20 cellular contexts compared by ENCODE assay signal in the genomic region with DNA sequence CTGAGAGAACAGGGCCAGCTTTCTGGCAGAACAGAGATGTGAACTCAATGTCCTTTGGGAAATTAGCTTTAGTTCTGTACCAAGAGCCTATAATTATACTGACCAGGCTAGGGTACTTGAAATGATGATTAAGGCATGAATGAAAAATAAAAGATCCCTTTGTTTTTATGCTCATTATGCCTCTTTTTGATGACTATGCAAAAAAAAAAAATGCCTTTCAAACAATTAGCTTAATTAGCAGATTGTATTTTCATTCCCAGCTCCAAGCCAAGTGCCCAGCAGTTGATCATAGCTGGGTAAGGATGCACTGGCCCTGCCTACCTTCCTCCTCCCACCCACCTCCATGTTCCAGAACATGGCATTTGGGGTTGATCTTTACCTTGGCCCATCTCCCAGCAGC. TPM values are rescaled to one million over a fixed set of nuclear protein-coding genes. Genes with fewer than 3 reads are reported as not detected.
DNase-seq lines count a peak whose midpoint lies in the region; ATAC-seq, FAIRE-seq and TF ChIP-seq lines count a peak whose summit lies in the region.
"Had no signal": no experiment of that assay in that cellular context is flagged by ENCODE, and none has a peak within 500 bp of the region (broad histone marks: within the 10 kb centered on the region; RNA-seq: fewer than 3 reads in every experiment).

No MANE protein-coding gene starts in this region.

- no peak overlapping the region for H2BK5ac ChIP-seq in H1 (ENCODE audit: low read depth, low read length)

- no peak overlapping the region for H4K8ac ChIP-seq in H1 (ENCODE audit: extremely low read depth, insufficient read depth, low read length)

- no peak overlapping the region for H2BK120ac ChIP-seq in H1 (replicated peaks; ENCODE audit: low read depth, low read length)

- no peak overlapping the region for H2BK15ac ChIP-seq in H1 (ENCODE audit: low read length)

- no peaks in the 10 kb centered on the region for H3K9me3 ChIP-seq in H1 (ENCODE audit: insufficient read depth in 2 of 2, low read depth in 1 of 2, low read length in 1 of 2)

- POLR2A ChIA-PET in H1 (lab: Charles Lee; ENCODE audit: partially characterized antibody): interaction anchor here (0.6 kb wide), 2 partner anchors 69 to 131 kb away, joined by 3 read pairs; no protein-coding TSS in a partner anchor

- H3K4ac ChIP-seq in H1 (replicated peaks; ENCODE audit: insufficient read length, low read depth, low read length): no peak overlapping the region

- no peak for TF ChIP-seq CTCF in H1 (IDR thresholded peaks at IDR 0.05; ENCODE audit: control extremely low read depth in 1 of 3, insufficient read depth in 1 of 3, low read depth in 1 of 3, low read length in 3 of 3)

- no peak overlapping the region for H2BK12ac ChIP-seq in H1 (ENCODE audit: low read depth, low read length)

- FAIRE-seq in H1 (lab: Jason Lieb, UNC): no peak
- FAIRE-seq: A204.1, D721Med, H54 had no signal

- peak; percentile 33 for DNase-seq in Ammon's horn (ENCODE audit: low spot score)
- peak; percentile 39 for DNase-seq in NCI-H69 (lab: John Stamatoyannopoulos, UW)
- no peak for DNase-seq in H1 (ENCODE audit: low read depth in 1 of 2, low spot score in 2 of 2)
- no peak for DNase-seq in kidney tubule cell (ENCODE audit: low spot score)
- no peak for DNase-seq in NCI-H446 (lab: John Stamatoyannopoulos, UW)
- DNase-seq: CD8-positive, alpha-beta T cell; COR-L47; DMS153; DMS79 treated with DMSO at 0.1 percent for 48 hours; GF-D8 had no signal

- no peaks in the 10 kb centered on the region for H4K20me1 ChIP-seq in H1 (replicated peaks in 1 of 2; ENCODE audit: control insufficient read depth in 1 of 2, insufficient read depth in 2 of 2, low read length in 2 of 2)

- no peaks in the 10 kb centered on the region for H3K4me1 ChIP-seq in H1 (replicated peaks in 1 of 4; ENCODE audit: control insufficient read depth in 3 of 4, insufficient read depth in 4 of 4, low read length in 3 of 4)

- no peak overlapping the region for H3K4me2 ChIP-seq in H1 (ENCODE audit: insufficient read depth in 1 of 2, low read depth in 2 of 2, low read length in 2 of 2)

- no peaks in the 10 kb centered on the region for H3K27me3 ChIP-seq in H1 (replicated peaks in 1 of 4; ENCODE audit: control insufficient read depth in 3 of 4, extremely low read depth in 1 of 4, insufficient read depth in 3 of 4, low read length in 3 of 4)

- no peak overlapping the region for H2BK20ac ChIP-seq in H1 (ENCODE audit: low read length)

- CTCF ChIA-PET in H1 (lab: Charles Lee; ENCODE audit: partially characterized antibody): interaction anchor here (0.6 to 1.4 kb wide), 3 partner anchors 42 to 89 kb away, joined by 3 to 8 read pairs (median 4); no protein-coding TSS in a partner anchor

- H2AFZ ChIP-seq in H1 (ENCODE audit: low read length): no peak overlapping the region

- H3K4me3 ChIP-seq in H1 (ENCODE audit: extremely low read depth in 1 of 4, insufficient read depth in 2 of 4, low read depth in 3 of 4, low read length in 4 of 4): no peak overlapping the region

- H3K27ac ChIP-seq in H1 (ENCODE audit: low read depth, low read length) (no peak overlapping the region), temporal lobe (ENCODE audit: low read depth, low read length) (peak overlapping the region; percentile 30)

- H4K91ac ChIP-seq in H1 (replicated peaks; ENCODE audit: insufficient read length, low read length): no peak overlapping the region

- no peak overlapping the region for H3K23ac ChIP-seq in H1 (ENCODE audit: insufficient read length)

- no peak for TF ChIP-seq RAD21 in H1 (IDR thresholded peaks at IDR 0.05 in 1 of 2, conservative IDR thresholded peaks at IDR 0.05 in 1 of 2; ENCODE audit: low read depth in 2 of 2, low read length in 2 of 2)

- H3K23me2 ChIP-seq in H1 (ENCODE audit: low read depth, low read length): no peaks in the 10 kb centered on the region

- H4K5ac ChIP-seq in H1 (ENCODE audit: insufficient read length, low read depth, low read length): no peak overlapping the region

- no peak overlapping the region for H3K9ac ChIP-seq in H1 (replicated peaks in 1 of 4; ENCODE audit: extremely low read depth in 1 of 4, low read depth in 3 of 4, low read length in 3 of 4)

- H3K18ac ChIP-seq in H1 (ENCODE audit: extremely low read depth, low read length): no peak overlapping the region

- no peak for ATAC-seq in HG02588 (IDR thresholded peaks at IDR 0.05; ENCODE audit: unreplicated experiment)
- ATAC-seq: CD8-positive, alpha-beta T cell; HCT116 had no signal

- H3K56ac ChIP-seq in H1 (replicated peaks; ENCODE audit: insufficient read length, low read depth, low read length): no peak overlapping the region

- no peaks in the 10 kb centered on the region for H3K79me2 ChIP-seq in H1 (ENCODE audit: control insufficient read depth in 1 of 2, insufficient read depth in 2 of 2, low read length in 2 of 2)

- no peak overlapping the region for H3K14ac ChIP-seq in H1 (ENCODE audit: insufficient read length)

- H3K36me3 ChIP-seq in H1 (ENCODE audit: control insufficient read depth in 2 of 4, insufficient read depth in 4 of 4, low read length in 3 of 4): no peaks in the 10 kb centered on the region

- H3K79me1 ChIP-seq in H1 (ENCODE audit: low read depth, low read length): no peaks in the 10 kb centered on the region

- no peak overlapping the region for H2AK5ac ChIP-seq in H1 (ENCODE audit: low read depth, low read length)

- no peak for TF ChIP-seq POLR2A in H1 (IDR thresholded peaks at IDR 0.05; ENCODE audit: control extremely low read depth in 1 of 2, low read depth in 2 of 2, low read length in 2 of 2)

- no peak for TF ChIP-seq EP300 in H1 (IDR thresholded peaks at IDR 0.05; ENCODE audit: borderline replicate concordance in 1 of 2, low read depth in 2 of 2, low read length in 2 of 2)

TF ChIP-seq in H1, 55 proteins besides CTCF, POLR2A, EP300 and RAD21:
- TF ChIP-seq MAFK (IDR thresholded peaks at IDR 0.05; ENCODE audit: low read depth, low read length) (peak; percentile 88; the same call in 1 of the 2 replicates), GTF2F1 (IDR thresholded peaks at IDR 0.05; ENCODE audit: borderline replicate concordance, low read depth, low read length) (no peak)

RNA-seq across cellular contexts. Expression of a gene that starts 56.8 kb away (rescaled TPM):
- total RNA-seq in H1 (2021; fragmentation: NEBNext Ultra II Directional; extraction: Animal tissue kit (Norgen Biotek cat#: 25700)): not detected in 2 replicates
- polyA plus RNA-seq in H1 (2011; rRNA removed): not detected in 2 replicates
- polyA plus RNA-seq in H1 (2011; cell fraction: cytosol; rRNA removed): not detected
- polyA plus RNA-seq in H1 (2011; cell fraction: nucleus; rRNA removed): not detected
- not detected in 4 replicates for polyA plus RNA-seq in H1 (2012, experiment 1 of 2)
- not detected for polyA plus RNA-seq in H1 (2012, experiment 2 of 2)
- not detected for polyA plus RNA-seq in H1 (2013, experiment 1 of 2)
- polyA plus RNA-seq in H1 (2013, experiment 2 of 2): not detected
- polyA minus RNA-seq in H1 (2011; rRNA and poly(A)+ RNA removed): not detected in 2 replicates
- polyA minus RNA-seq in H1 (2011; cell fraction: cytosol; rRNA and poly(A)+ RNA removed): not detected
- not detected for polyA minus RNA-seq in H1 (2011; cell fraction: nucleus; rRNA and poly(A)+ RNA removed)
- total RNA-seq in temporal lobe: not detected
- total RNA-seq: CD8-positive, alpha-beta T cell had no signal
- polyA plus RNA-seq: AG04450, BJ, CD14-positive monocyte, IgD-negative memory B cell had no signal

Comparison
In these comparisons a context has a peak if more than half of its experiments do, and no peak if none do; other contexts are left out.
1. DNase-seq: peak in Ammon's horn (single experiment) and NCI-H69 (single experiment); none in H1 (0 of 2), kidney tubule cell (single experiment) and NCI-H446 (0 of 2).